In the genomic region with DNA sequence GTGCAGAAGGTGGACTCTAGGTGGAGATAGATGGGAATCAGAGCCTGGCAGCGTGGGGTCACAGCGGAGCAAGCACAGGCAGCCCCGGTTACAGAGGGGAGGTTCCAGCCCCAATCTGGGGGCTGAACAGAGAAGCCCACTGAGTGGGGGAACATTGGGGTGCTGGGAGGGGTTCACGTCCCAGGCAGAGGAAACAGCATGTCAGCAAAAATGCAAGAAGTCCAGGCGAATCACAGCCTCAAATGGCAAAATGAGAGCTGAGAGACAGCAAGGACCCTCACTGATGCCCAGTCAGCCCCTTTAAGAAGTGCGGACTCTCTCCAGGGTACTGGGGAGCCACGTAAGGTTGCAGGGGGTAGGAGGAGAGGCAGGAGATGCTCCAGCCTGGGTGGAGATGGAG, we compare ENCODE assay signal across 28 cellular contexts.
"Had no signal": no experiment of that assay in that cellular context is flagged by ENCODE, and none has a peak within 500 bp of the region (broad histone marks: within the 10 kb centered on the region; RNA-seq: fewer than 3 reads in every experiment).

No MANE protein-coding gene starts in this region.

- H3K4me2 ChIP-seq: smooth muscle cell had no signal

- H3K36me3 ChIP-seq: neutrophil, ovary, stomach, thoracic aorta, thyroid gland, upper lobe of left lung, uterus had no signal

- DNase-seq: naive B cell; naive thymus-derived CD8-positive, alpha-beta T cell; nephron progenitor cell; nucleus accumbens; ovary; posterior cingulate gyrus; psoas muscle; spleen; stimulated activated CD4-positive, alpha-beta T cell treated with anti-CD3 and anti-CD28 coated beads, Interleukin-12 subunit alpha, Interleukin-12 subunit beta, amount 100 ng/mL, for 4 hours; stimulated activated CD4-positive, alpha-beta T cell treated with anti-CD3 and anti-CD28 coated beads, Interleukin-1b, Interleukin-23, amount 100 ng/mL, for 48 hours; stimulated activated CD4-positive, alpha-beta T cell treated with anti-CD3 and anti-CD28 coated beads, Interleukin-4, amount 100 ng/mL, for 1 hour; stimulated activated CD4-positive, alpha-beta T cell treated with anti-CD3 and anti-CD28 coated beads, Interleukin-4, amount 100 ng/mL, for 4 hours; stimulated activated CD8-positive, alpha-beta memory T cell treated with anti-CD3 and anti-CD28 coated beads, Interleukin-4, amount 100 ng/mL, for 48 hours; stimulated activated naive CD4-positive, alpha-beta T cell; stomach; thyroid gland; trophoblast cell; upper lobe of left lung; uterus had no signal

- H3K9me3 ChIP-seq: neutrophil, thyroid gland had no signal

- H3K9ac ChIP-seq: parathyroid adenoma had no signal

- H3K27ac ChIP-seq: neutrophil, ovary, parathyroid adenoma, psoas muscle, skin epidermis, spleen, stomach, thoracic aorta, thyroid gland, tibial nerve, upper lobe of left lung, uterus had no signal

- H3K4me3 ChIP-seq: ovary, psoas muscle, skin epidermis, smooth muscle cell, spleen, stomach, thoracic aorta, thyroid gland, tibial nerve, upper lobe of left lung, uterus had no signal

- ATAC-seq: naive thymus-derived CD8-positive, alpha-beta T cell; natural killer cell treated with Interleukin-12 subunit alpha and Interleukin-12 subunit beta and Interleukin-15 and Interleukin-18, amount 100 ng/mL, for 72 hours; sciatic nerve; stimulated activated memory B cell treated with anti-CD40 and anti-IgM and Interleukin-4, amounts not matched to agents 10 μg/mL and 1 μg/mL and 100 μg/mL, for 72 hours had no signal

- H3K4me1 ChIP-seq: parathyroid adenoma, spleen, stomach, thyroid gland, tibial nerve, upper lobe of left lung, uterus had no signal

- H2AFZ ChIP-seq: parathyroid adenoma had no signal

- H3K79me2 ChIP-seq: parathyroid adenoma had no signal

- H3K27me3 ChIP-seq: ovary, thyroid gland, upper lobe of left lung, uterus had no signal
